23 cellular contexts compared by ENCODE assay signal in the genomic region with DNA sequence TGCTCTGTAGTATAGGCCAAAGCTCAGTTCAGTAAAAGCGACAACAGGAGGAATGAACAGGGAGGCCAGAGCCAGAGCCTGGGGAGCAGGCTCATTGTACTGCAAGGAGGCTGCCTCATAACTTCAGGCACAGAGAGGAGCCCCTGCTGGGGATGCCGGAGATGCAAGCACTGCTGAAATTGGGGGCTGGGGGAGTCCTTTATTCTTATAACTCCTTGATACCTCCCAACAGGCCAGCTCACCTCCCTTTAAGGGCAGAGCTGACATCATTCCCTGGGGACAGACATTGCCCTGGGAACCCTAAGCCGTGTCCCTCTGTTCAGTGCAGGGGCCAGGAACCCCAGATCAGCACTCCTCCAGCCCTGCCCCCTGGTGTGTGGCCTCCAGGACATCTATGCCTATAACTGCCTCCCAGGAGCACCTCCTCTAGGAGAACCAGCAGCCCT.
A peak's percentile ranks its signal among the peaks of the same experiment; 100 is the strongest.
DNase-seq lines count a peak whose midpoint lies in the region; ATAC-seq and TF ChIP-seq lines count a peak whose summit lies in the region.
"Had no signal": no experiment of that assay in that cellular context is flagged by ENCODE, and none has a peak within 500 bp of the region (broad histone marks: within the 10 kb centered on the region; RNA-seq: fewer than 3 reads in every experiment).

No MANE protein-coding gene starts in this region.

- H3K27me3 Mint-ChIP-seq in GM23338 (ENCODE audit: insufficient read depth, low read depth, poor library complexity) (peaks cover 2% of the 10 kb centered on the region), WTC11 (ENCODE audit: low read depth) (no peaks in the 10 kb centered on the region; the same call in 1 of the 2 replicates)

- H3K14ac ChIP-seq in mesenchymal stem cell (ENCODE audit: low read length in 2 of 2): no peak overlapping the region

- DNase-seq in GM23338 (ENCODE audit: low spot score) (no peak), WTC11 (ENCODE audit: low spot score) (no peak), mesenchymal stem cell (no peak), ureter (ENCODE audit: low spot score) (peak; percentile 17), omental fat pad (ENCODE audit: low spot score) (no peak), HEK293T (ENCODE audit: extremely low spot score) (no peak), NCI-H2171 treated with DMSO at 0.1 percent for 48 hours (lab: John Stamatoyannopoulos, UW) (no peak)
- DNase-seq: CD4-positive, alpha-beta T cell; GM23248; H9; NCI-H1105; NCI-H1436 treated with DMSO at 0.1 percent for 48 hours; NCI-H187 treated with DMSO at 0.1 percent for 48 hours; NCI-H2107; NCI-H446 treated with DMSO at 0.1 percent for 48 hours; NCI-H526; NCI-H82; NK-92 treated with Interleukin-12 subunit alpha and Interleukin-12 subunit beta, amount 100 ng/mL, for 24 hours; PC-3 had no signal

- no peak; the same call in 2 of the 3 replicates for ATAC-seq in GM23338
- ATAC-seq in WTC11: 0 out of 2 replicates have a peak, but pooled peaks have one; percentile 20
- no peak for ATAC-seq in omental fat pad (ENCODE audit: low FRiP score)
- ATAC-seq: PC-3, Right ventricle myocardium inferior had no signal

- no peaks in the 10 kb centered on the region for H3K9me3 ChIP-seq in mesenchymal stem cell (ENCODE audit: control insufficient read depth, low read length)
- H3K9me3 ChIP-seq: BLaER1 treated with 17β-estradiol and CSF1 and Interleukin-3, amounts not matched to agents 10 nM and 100 nM; SJSA1 had no signal

- WGBS in mesenchymal stem cell: 49% methylated on average over 3 of the region's 3 CpGs

- no peaks in the 10 kb centered on the region for H3K79me1 ChIP-seq in mesenchymal stem cell (replicated peaks; ENCODE audit: low read length, poor library complexity, severe bottlenecking)

- no peak overlapping the region for H2BK120ac ChIP-seq in mesenchymal stem cell (ENCODE audit: low read depth, low read length)

- no peak overlapping the region for H3K4me3 ChIP-seq in GM23338
- H3K4me3 ChIP-seq in mesenchymal stem cell (ENCODE audit: insufficient read depth in 1 of 2, low read depth in 1 of 2, low read length in 2 of 2): no peak overlapping the region
- H3K4me3 ChIP-seq: BLaER1 treated with 17β-estradiol and CSF1 and Interleukin-3, amounts not matched to agents 10 nM and 100 nM; GM23248; SJSA1 had no signal

- peak overlapping the region; percentile 1 for H2BK15ac ChIP-seq in mesenchymal stem cell (ENCODE audit: low read depth, poor library complexity, severe bottlenecking)

- POLR2A ChIA-PET in WTC11 (lab: Charles Lee): no interaction called here
- POLR2A ChIA-PET in HEK293T (lab: Yijun Ruan, JAX): no interaction called here

- H3K27ac Mint-ChIP-seq in GM23338 (no peak overlapping the region), WTC11 (no peak overlapping the region)
- H3K27ac Mint-ChIP-seq: CD4-positive, alpha-beta T cell; IgD-negative memory B cell had no signal

- H3K36me3 ChIP-seq in GM23338 (ENCODE audit: insufficient read depth) (no peaks in the 10 kb centered on the region), mesenchymal stem cell (ENCODE audit: control insufficient read depth in 1 of 2, insufficient read depth in 2 of 2, low read depth in 1 of 2, low read length in 2 of 2) (no peaks in the 10 kb centered on the region)
- H3K36me3 ChIP-seq: BLaER1 treated with 17β-estradiol and CSF1 and Interleukin-3, amounts not matched to agents 10 nM and 100 nM; SJSA1 had no signal

- no peak overlapping the region for H3K4me3 Mint-ChIP-seq in GM23338
- H3K4me3 Mint-ChIP-seq in WTC11: no peak overlapping the region
- H3K4me3 Mint-ChIP-seq: CD4-positive, alpha-beta T cell; H9; IgD-negative memory B cell had no signal

- no peak overlapping the region for H3K4me2 ChIP-seq in GM23338
- no peak overlapping the region for H3K4me2 ChIP-seq in mesenchymal stem cell (ENCODE audit: low read length, poor library complexity, severe bottlenecking)

- no peaks in the 10 kb centered on the region for H4K20me1 ChIP-seq in GM23338 (replicated peaks; ENCODE audit: insufficient read depth)
- H4K20me1 ChIP-seq: BLaER1 treated with 17β-estradiol and CSF1 and Interleukin-3, amounts not matched to agents 10 nM and 100 nM had no signal

- no peak overlapping the region for H3K23ac ChIP-seq in mesenchymal stem cell (ENCODE audit: low read length in 2 of 2)

- H2AFZ ChIP-seq in GM23338 (peak overlapping the region; percentile 63; the same call in 1 of the 2 replicates), mesenchymal stem cell (ENCODE audit: low read depth, low read length) (no peak overlapping the region)
- H2AFZ ChIP-seq: GM23248 had no signal

- H3K9me2 ChIP-seq in GM23338 (ENCODE audit: insufficient read depth): no peaks in the 10 kb centered on the region

- H2BK12ac ChIP-seq in mesenchymal stem cell (ENCODE audit: low read length in 2 of 2): no peak overlapping the region

- no peaks in the 10 kb centered on the region for H3K9me3 Mint-ChIP-seq in GM23338
- H3K9me3 Mint-ChIP-seq in WTC11: no peaks in the 10 kb centered on the region
- H3K9me3 Mint-ChIP-seq: CD4-positive, alpha-beta T cell; H9 had no signal

- H4K8ac ChIP-seq in mesenchymal stem cell (ENCODE audit: low read length): no peak overlapping the region

- CTCF ChIA-PET in WTC11 (lab: Charles Lee): no interaction called here
- CTCF ChIA-PET in HEK293T (lab: Yijun Ruan, JAX): no interaction called here

- H2AK5ac ChIP-seq in mesenchymal stem cell (ENCODE audit: low read length, severe bottlenecking): no peak overlapping the region

- no peak overlapping the region for H3K9ac ChIP-seq in mesenchymal stem cell (ENCODE audit: low read length)
- H3K9ac ChIP-seq: BLaER1 treated with 17β-estradiol and CSF1 and Interleukin-3, amounts not matched to agents 10 nM and 100 nM; GM23248 had no signal

- peak overlapping the region in 1 of 2 experiments; percentile 2 for H3K18ac ChIP-seq in mesenchymal stem cell (ENCODE audit: low read depth in 1 of 2, low read length in 2 of 2)

- 0 out of 2 replicates have a peak, but pooled peaks cover 4% of the 10 kb centered on the region for H3K4me1 ChIP-seq in GM23338 (ENCODE audit: insufficient read depth)
- H3K4me1 ChIP-seq in mesenchymal stem cell (ENCODE audit: control insufficient read depth, insufficient read depth, low read depth, low read length): no peaks in the 10 kb centered on the region
- H3K4me1 ChIP-seq: SJSA1 had no signal

- no peaks in the 10 kb centered on the region for H3K36me3 Mint-ChIP-seq in GM23338 (ENCODE audit: low read depth)
- H3K36me3 Mint-ChIP-seq in WTC11: no peaks in the 10 kb centered on the region

- no peaks in the 10 kb centered on the region for H3F3A ChIP-seq in GM23338 (replicated peaks; ENCODE audit: low read depth)

- H3K27me3 ChIP-seq in GM23338 (ENCODE audit: insufficient read depth): no peaks in the 10 kb centered on the region
- peaks cover 0 to 18% of the 10 kb centered on the region in 2 experiments for H3K27me3 ChIP-seq in mesenchymal stem cell (ENCODE audit: control insufficient read depth in 1 of 2, insufficient read depth in 1 of 2, low read length in 2 of 2)
- H3K27me3 ChIP-seq: BLaER1 treated with 17β-estradiol and CSF1 and Interleukin-3, amounts not matched to agents 10 nM and 100 nM; SJSA1 had no signal

- H3K27ac ChIP-seq in GM23338 (ENCODE audit: low read depth) (no peak overlapping the region), mesenchymal stem cell (ENCODE audit: low read length, poor library complexity, severe bottlenecking) (no peak overlapping the region)
- H3K27ac ChIP-seq: BLaER1 treated with 17β-estradiol and CSF1 and Interleukin-3, amounts not matched to agents 10 nM and 100 nM; GM23248; SJSA1 had no signal

- no peak overlapping the region for H4K91ac ChIP-seq in mesenchymal stem cell (ENCODE audit: low read length)

- H2BK5ac ChIP-seq in mesenchymal stem cell (ENCODE audit: low read depth, low read length, poor library complexity, severe bottlenecking): no peak overlapping the region

- no peaks in the 10 kb centered on the region for H3K79me2 ChIP-seq in GM23338 (replicated peaks; ENCODE audit: insufficient read depth)

- H3K4me1 Mint-ChIP-seq in GM23338 (peaks cover 10% of the 10 kb centered on the region), WTC11 (peaks cover 4% of the 10 kb centered on the region)
- H3K4me1 Mint-ChIP-seq: IgD-negative memory B cell had no signal

- no peak overlapping the region for H3K4ac ChIP-seq in mesenchymal stem cell (ENCODE audit: low read depth in 1 of 2, low read length in 2 of 2)

- TF ChIP-seq CTCF in GM23338 (conservative IDR thresholded peaks at IDR 0.05; ENCODE audit: low read depth in 2 of 2) (no peak), WTC11 (IDR thresholded peaks at IDR 0.05) (no peak), omental fat pad (IDR thresholded peaks at IDR 0.05) (no peak)

TF ChIP-seq in GM23338, 12 proteins besides CTCF, POLR2A, EP300 and RAD21 (continues in another document):
- TF ChIP-seq POLR2AphosphoS5 (IDR thresholded peaks at IDR 0.05; ENCODE audit: low read depth) (no peak), ZNF331 (CRISPR knock-in tag; IDR thresholded peaks at IDR 0.05; ENCODE audit: low read depth) (no peak), CREB1 (CRISPR knock-in tag; IDR thresholded peaks at IDR 0.05; ENCODE audit: low read depth) (no peak)

TF ChIP-seq in WTC11, 78 proteins besides CTCF, POLR2A, EP300 and RAD21:
- no peak for TF ChIP-seq ELF4 (CRISPR knock-in tag; IDR thresholded peaks at IDR 0.05; ENCODE audit: low read depth)
- TF ChIP-seq, protein P1, sequence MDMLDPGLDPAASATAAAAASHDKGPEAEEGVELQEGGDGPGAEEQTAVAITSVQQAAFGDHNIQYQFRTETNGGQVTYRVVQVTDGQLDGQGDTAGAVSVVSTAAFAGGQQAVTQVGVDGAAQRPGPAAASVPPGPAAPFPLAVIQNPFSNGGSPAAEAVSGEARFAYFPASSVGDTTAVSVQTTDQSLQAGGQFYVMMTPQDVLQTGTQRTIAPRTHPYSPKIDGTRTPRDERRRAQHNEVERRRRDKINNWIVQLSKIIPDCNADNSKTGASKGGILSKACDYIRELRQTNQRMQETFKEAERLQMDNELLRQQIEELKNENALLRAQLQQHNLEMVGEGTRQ (CRISPR knock-in tag; IDR thresholded peaks at IDR 0.05): no peak

TF ChIP-seq in HEK293T, 16 proteins besides CTCF, POLR2A, EP300 and RAD21 (continues in another document):
- TF ChIP-seq, protein P2, sequence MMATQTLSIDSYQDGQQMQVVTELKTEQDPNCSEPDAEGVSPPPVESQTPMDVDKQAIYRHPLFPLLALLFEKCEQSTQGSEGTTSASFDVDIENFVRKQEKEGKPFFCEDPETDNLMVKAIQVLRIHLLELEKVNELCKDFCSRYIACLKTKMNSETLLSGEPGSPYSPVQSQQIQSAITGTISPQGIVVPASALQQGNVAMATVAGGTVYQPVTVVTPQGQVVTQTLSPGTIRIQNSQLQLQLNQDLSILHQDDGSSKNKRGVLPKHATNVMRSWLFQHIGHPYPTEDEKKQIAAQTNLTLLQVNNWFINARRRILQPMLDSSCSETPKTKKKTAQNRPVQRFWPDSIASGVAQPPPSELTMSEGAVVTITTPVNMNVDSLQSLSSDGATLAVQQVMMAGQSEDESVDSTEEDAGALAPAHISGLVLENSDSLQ (IDR thresholded peaks at IDR 0.05): no peak
- no peak for TF ChIP-seq FOXA1 (IDR thresholded peaks at IDR 0.05)
- TF ChIP-seq FOXK2 (IDR thresholded peaks at IDR 0.05): no peak
- no peak for TF ChIP-seq ARNT (IDR thresholded peaks at IDR 0.05)
- no peak for TF ChIP-seq TARDBP (IDR thresholded peaks at IDR 0.05)
- no peak for TF ChIP-seq SP1 (IDR thresholded peaks at IDR 0.05)
- no peak for TF ChIP-seq FOXM1 (IDR thresholded peaks at IDR 0.05; ENCODE audit: borderline replicate concordance)
- no peak for TF ChIP-seq ZNF384 (IDR thresholded peaks at IDR 0.05)
